Comparison of ENCODE assay signal across 26 cellular contexts in the genomic region with DNA sequence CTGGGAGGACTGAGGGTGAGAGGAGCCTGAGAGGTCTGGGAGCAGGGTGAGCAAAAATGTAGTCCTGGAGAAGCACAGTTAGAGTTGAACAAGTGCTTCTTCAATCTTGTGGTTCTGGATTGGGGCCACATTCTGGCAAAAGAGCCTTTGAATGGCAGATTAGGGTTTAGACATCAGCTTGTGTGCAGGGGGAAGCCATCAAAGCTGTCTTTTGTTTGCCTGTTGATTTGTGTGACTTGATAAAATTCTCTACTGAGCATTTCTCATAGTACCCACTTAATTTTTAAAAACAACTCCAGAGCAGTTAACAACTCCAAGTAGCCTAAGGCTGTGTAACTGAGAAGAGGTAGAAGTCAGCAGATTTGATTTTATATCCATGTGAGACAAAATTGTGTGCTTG.
"Had no signal": no experiment of that assay in that cellular context is flagged by ENCODE, and none has a peak within 500 bp of the region (broad histone marks: within the 10 kb centered on the region; RNA-seq: fewer than 3 reads in every experiment).

No MANE protein-coding gene starts in this region.

- H3K27ac ChIP-seq: adrenal gland, body of pancreas, Peyer's patch, SJSA1 had no signal

- H3K4me3 Mint-ChIP-seq: activated B cell treated with CpG ODN at 0.5 μM for 24 hours; activated CD4-positive, alpha-beta memory T cell treated with anti-CD3 and anti-CD28 coated beads, Interleukin-2, amount 10 ng/mL, durations not matched to agents 7 days and 5 days; activated naive CD8-positive, alpha-beta T cell treated with anti-CD3 and anti-CD28 coated beads, Interleukin-2, amount 10 ng/mL, durations not matched to agents 7 days and 5 days; activated T-cell treated with anti-CD3 and anti-CD28 coated beads, Interleukin-2, amount 50 U/mL, for 72 hours; T-helper 17 cell had no signal

- H3K27me3 ChIP-seq: adrenal gland, body of pancreas, Peyer's patch, SJSA1 had no signal

- H3K4me3 ChIP-seq: adrenal gland, body of pancreas, Peyer's patch, SJSA1 had no signal

- H3K27me3 Mint-ChIP-seq: activated B cell treated with CpG ODN at 0.5 μM for 24 hours; activated CD4-positive, alpha-beta memory T cell treated with anti-CD3 and anti-CD28 coated beads, Interleukin-2, amount 10 ng/mL, durations not matched to agents 7 days and 5 days; activated naive CD8-positive, alpha-beta T cell treated with anti-CD3 and anti-CD28 coated beads, Interleukin-2, amount 10 ng/mL, durations not matched to agents 7 days and 5 days; T-helper 17 cell had no signal

- H3K4me1 ChIP-seq: adrenal gland, Peyer's patch, SJSA1 had no signal

- H3K36me3 Mint-ChIP-seq: activated naive CD8-positive, alpha-beta T cell treated with anti-CD3 and anti-CD28 coated beads, Interleukin-2, amount 10 ng/mL, durations not matched to agents 7 days and 5 days had no signal

- H3K4me1 Mint-ChIP-seq: activated B cell treated with CpG ODN at 0.5 μM for 24 hours; activated CD4-positive, alpha-beta memory T cell treated with anti-CD3 and anti-CD28 coated beads, Interleukin-2, amount 10 ng/mL, durations not matched to agents 7 days and 5 days; activated naive CD8-positive, alpha-beta T cell treated with anti-CD3 and anti-CD28 coated beads, Interleukin-2, amount 10 ng/mL, durations not matched to agents 7 days and 5 days; T-helper 17 cell had no signal

- H3K9me3 ChIP-seq: adrenal gland, body of pancreas, Peyer's patch, SJSA1 had no signal

- H3K36me3 ChIP-seq: adrenal gland, Peyer's patch, SJSA1 had no signal

- ATAC-seq: activated T-cell treated with anti-CD3 and anti-CD28 coated beads, Interleukin-2, amount 50 U/mL, for 72 hours; body of pancreas; T-helper 17 cell had no signal

- H3K27ac Mint-ChIP-seq: activated B cell treated with CpG ODN at 0.5 μM for 24 hours; activated CD4-positive, alpha-beta memory T cell treated with anti-CD3 and anti-CD28 coated beads, Interleukin-2, amount 10 ng/mL, durations not matched to agents 7 days and 5 days; activated naive CD8-positive, alpha-beta T cell treated with anti-CD3 and anti-CD28 coated beads, Interleukin-2, amount 10 ng/mL, durations not matched to agents 7 days and 5 days; activated T-cell treated with anti-CD3 and anti-CD28 coated beads, Interleukin-2, amount 50 U/mL, for 72 hours; activated T-helper 2 cell treated with anti-CD3 and anti-CD28 coated beads, Interferon-gamma antibody, Interleukin-2, Interleukin-4, amounts not matched to agents 10 μg/mL and 5 μg/mL and 100 μg/mL, durations not matched to agents 14 hours and 24 hours and 36 hours; T-helper 17 cell had no signal

- DNase-seq: activated B cell treated with CpG ODN at 0.5 μM for 24 hours; activated CD4-positive, alpha-beta memory T cell treated with anti-CD3 and anti-CD28 coated beads, Interleukin-2, amount 10 ng/mL, durations not matched to agents 7 days and 5 days; activated CD4-positive, alpha-beta T cell treated with anti-CD3 and anti-CD28 coated beads, Interleukin-2, amount 50 U/mL, for 1 hour; activated CD8-positive, alpha-beta memory T cell treated with anti-CD3 and anti-CD28 coated beads, Interleukin-2, amount 50 U/mL, for 4 hours; activated gamma-delta T cell treated with Interleukin-2 at 50 U/mL for 16 hours; activated naive CD4-positive, alpha-beta T cell treated with anti-CD3 and anti-CD28 coated beads, Interleukin-2, amount 50 U/mL, for 16 hours; activated naive CD8-positive, alpha-beta T cell treated with anti-CD3 and anti-CD28 coated beads, Interleukin-2, amount 10 ng/mL, durations not matched to agents 7 days and 5 days; activated T-cell treated with anti-CD3 and anti-CD28 coated beads, Interleukin-2, amount 50 U/mL, for 72 hours; adrenal gland; anterior cingulate cortex; body of pancreas; Kasumi-1; KBM-7; NCI-H1092; NCI-H1417 treated with DMSO at 0.1 percent for 48 hours; NCI-H1694; NCI-H2029 treated with DMSO at 0.1 percent for 48 hours; NCI-H345; NCI-H510A; NK-92 treated with Interleukin-12 subunit alpha and Interleukin-12 subunit beta, amount 100 ng/mL, for 24 hours; Peyer's patch; SHP77; T-helper 17 cell; T1000 had no signal

- H3K9me3 Mint-ChIP-seq: activated B cell treated with CpG ODN at 0.5 μM for 24 hours; activated naive CD8-positive, alpha-beta T cell treated with anti-CD3 and anti-CD28 coated beads, Interleukin-2, amount 10 ng/mL, durations not matched to agents 7 days and 5 days; activated T-helper 2 cell treated with anti-CD3 and anti-CD28 coated beads, Interferon-gamma antibody, Interleukin-2, Interleukin-4, amounts not matched to agents 10 μg/mL and 5 μg/mL and 100 μg/mL, durations not matched to agents 14 hours and 24 hours and 36 hours had no signal
